In the genomic region with DNA sequence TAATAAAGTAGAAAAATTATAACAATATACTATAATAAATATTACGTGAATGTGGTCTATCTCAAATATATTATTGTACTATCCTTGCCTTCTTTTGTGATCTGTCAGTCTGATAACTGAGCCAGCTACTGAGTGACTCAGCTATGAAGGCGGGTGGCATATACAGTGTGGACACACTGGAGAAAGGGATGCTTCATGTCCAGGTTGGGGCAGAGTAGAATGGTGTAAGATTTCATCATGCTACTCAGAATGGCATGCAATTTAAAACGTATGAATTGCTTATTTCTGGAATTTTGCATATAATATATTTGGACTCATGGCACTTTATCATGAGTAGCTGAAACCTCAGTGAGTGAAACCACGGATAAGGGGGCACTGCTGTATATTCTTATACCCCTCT, we compare ENCODE assay signal across 29 cellular contexts.
DNase-seq lines count a peak whose midpoint lies in the region; TF ChIP-seq lines count a peak whose summit lies in the region.
"Had no signal": no experiment of that assay in that cellular context is flagged by ENCODE, and none has a peak within 500 bp of the region (broad histone marks: within the 10 kb centered on the region; RNA-seq: fewer than 3 reads in every experiment).

No MANE protein-coding gene starts in this region.

- H3K36me3 ChIP-seq in CD8-positive, alpha-beta memory T cell (ENCODE audit: insufficient read depth, low read length), result no peaks in the 10 kb centered on the region
- H3K36me3 ChIP-seq: colonic mucosa, ovary, SJCRH30 had no signal

- peak; percentile 42 for DNase-seq in ELR (ENCODE audit: low read depth)
- DNase-seq in M059J (ENCODE audit: low read depth), result peak; percentile 29
- peak; percentile 29 for DNase-seq in SW480 (ENCODE audit: low spot score)
- DNase-seq in progenitor cell of endocrine pancreas (ENCODE audit: low spot score, unreplicated experiment), result no peak
- DNase-seq in NCI-H1417 treated with DMSO at 0.1 percent for 48 hours (lab: John Stamatoyannopoulos, UW), result no peak
- DNase-seq in CD8-positive, alpha-beta memory T cell, result no peak
- DNase-seq in DMS53 (lab: John Stamatoyannopoulos, UW), result no peak
- DNase-seq: activated CD4-positive, alpha-beta T cell treated with anti-CD3 and anti-CD28 coated beads, Interleukin-2, amount 10 ng/mL, durations not matched to agents 24 days and 14 days; activated CD8-positive, alpha-beta memory T cell treated with anti-CD3 and anti-CD28 coated beads for 24 hours; activated T-cell treated with anti-CD3 and anti-CD28 coated beads for 4 hours; amygdala; colonic mucosa; effector CD4-positive, alpha-beta T cell; H7; NCI-H1092 treated with DMSO at 0.1 percent for 48 hours; NCI-H1930; NCI-H526 treated with DMSO at 0.1 percent for 48 hours; ovary; SJCRH30; T-cell had no signal

- H3K4me1 ChIP-seq in CD8-positive, alpha-beta memory T cell (ENCODE audit: insufficient read depth, low read length), result no peaks in the 10 kb centered on the region
- H3K4me1 ChIP-seq: colonic mucosa, SJCRH30 had no signal

- no peaks in the 10 kb centered on the region for H3K36me3 Mint-ChIP-seq in progenitor cell of endocrine pancreas (ENCODE audit: insufficient read depth)
- no peaks in the 10 kb centered on the region for H3K36me3 Mint-ChIP-seq in CD8-positive, alpha-beta memory T cell
- H3K36me3 Mint-ChIP-seq: activated naive CD4-positive, alpha-beta T cell treated with anti-CD3 and anti-CD28 coated beads, Interleukin-2, amount 50 U/mL, for 24 hours; memory B cell; stimulated activated memory B cell treated with anti-CD40 and anti-IgM and Interleukin-4, amounts not matched to agents 10 μg/mL and 1 μg/mL and 100 μg/mL, for 72 hours; T-cell; WTC11 had no signal

- peak overlapping the region; percentile 8 for H3K27ac Mint-ChIP-seq in progenitor cell of endocrine pancreas
- no peak overlapping the region for H3K27ac Mint-ChIP-seq in CD8-positive, alpha-beta memory T cell
- H3K27ac Mint-ChIP-seq: activated CD4-positive, alpha-beta T cell treated with anti-CD3 and anti-CD28 coated beads, Interleukin-2, amount 10 ng/mL, durations not matched to agents 24 days and 14 days; activated naive CD4-positive, alpha-beta T cell treated with anti-CD3 and anti-CD28 coated beads, Interleukin-2, amount 50 U/mL, for 24 hours; activated T-helper 2 cell treated with anti-CD3 and anti-CD28 coated beads, Interferon-gamma antibody, Interleukin-2, Interleukin-4, amounts not matched to agents 10 μg/mL and 5 μg/mL and 100 μg/mL, durations not matched to agents 14 hours and 24 hours and 36 hours; memory B cell; nephron; stimulated activated memory B cell treated with anti-CD40 and anti-IgM and Interleukin-4, amounts not matched to agents 10 μg/mL and 1 μg/mL and 100 μg/mL, for 72 hours; T-cell; WTC11 had no signal

- POLR2A ChIA-PET in CD8-positive, alpha-beta memory T cell (lab: Charles Lee), result no interaction called here

- peaks cover 14% of the 10 kb centered on the region for H3K4me1 Mint-ChIP-seq in progenitor cell of endocrine pancreas (ENCODE audit: low read depth)
- no peaks in the 10 kb centered on the region for H3K4me1 Mint-ChIP-seq in CD8-positive, alpha-beta memory T cell
- H3K4me1 Mint-ChIP-seq: activated CD4-positive, alpha-beta T cell treated with anti-CD3 and anti-CD28 coated beads, Interleukin-2, amount 10 ng/mL, durations not matched to agents 24 days and 14 days; activated naive CD4-positive, alpha-beta T cell treated with anti-CD3 and anti-CD28 coated beads, Interleukin-2, amount 50 U/mL, for 24 hours; T-cell had no signal

- no peaks in the 10 kb centered on the region for H3K9me3 ChIP-seq in CD8-positive, alpha-beta memory T cell (ENCODE audit: low read length)
- H3K9me3 ChIP-seq: colonic mucosa, ovary, SJCRH30 had no signal

- TF ChIP-seq CTCF in progenitor cell of endocrine pancreas (IDR thresholded peaks at IDR 0.05; ENCODE audit: unreplicated experiment), result no peak

- no peaks in the 10 kb centered on the region for H3K27me3 ChIP-seq in CD8-positive, alpha-beta memory T cell (ENCODE audit: insufficient read depth, low read length, poor library complexity, severe bottlenecking)
- H3K27me3 ChIP-seq: colonic mucosa, ovary, SJCRH30 had no signal

- CTCF ChIA-PET in CD8-positive, alpha-beta memory T cell (lab: Charles Lee), result no interaction called here

- H3K4me3 ChIP-seq in CD8-positive, alpha-beta memory T cell (ENCODE audit: low read length), result no peak overlapping the region
- H3K4me3 ChIP-seq: colonic mucosa, GM12878, ovary, SJCRH30, skin epidermis had no signal

- H3K4me3 Mint-ChIP-seq in progenitor cell of endocrine pancreas (ENCODE audit: low read depth), result no peak overlapping the region
- H3K4me3 Mint-ChIP-seq in CD8-positive, alpha-beta memory T cell, result no peak overlapping the region
- H3K4me3 Mint-ChIP-seq: activated CD4-positive, alpha-beta T cell treated with anti-CD3 and anti-CD28 coated beads, Interleukin-2, amount 10 ng/mL, durations not matched to agents 24 days and 14 days; activated naive CD4-positive, alpha-beta T cell treated with anti-CD3 and anti-CD28 coated beads, Interleukin-2, amount 50 U/mL, for 24 hours; memory B cell; nephron; stimulated activated memory B cell treated with anti-CD40 and anti-IgM and Interleukin-4, amounts not matched to agents 10 μg/mL and 1 μg/mL and 100 μg/mL, for 72 hours; T-cell; WTC11 had no signal

- no peaks in the 10 kb centered on the region for H3K9me3 Mint-ChIP-seq in progenitor cell of endocrine pancreas (ENCODE audit: low read depth)
- no peaks in the 10 kb centered on the region for H3K9me3 Mint-ChIP-seq in CD8-positive, alpha-beta memory T cell
- H3K9me3 Mint-ChIP-seq: activated CD4-positive, alpha-beta T cell treated with anti-CD3 and anti-CD28 coated beads, Interleukin-2, amount 10 ng/mL, durations not matched to agents 24 days and 14 days; activated naive CD4-positive, alpha-beta T cell treated with anti-CD3 and anti-CD28 coated beads, Interleukin-2, amount 50 U/mL, for 24 hours; activated T-helper 2 cell treated with anti-CD3 and anti-CD28 coated beads, Interferon-gamma antibody, Interleukin-2, Interleukin-4, amounts not matched to agents 10 μg/mL and 5 μg/mL and 100 μg/mL, durations not matched to agents 14 hours and 24 hours and 36 hours; memory B cell; nephron; stimulated activated memory B cell treated with anti-CD40 and anti-IgM and Interleukin-4, amounts not matched to agents 10 μg/mL and 1 μg/mL and 100 μg/mL, for 72 hours; T-cell; WTC11 had no signal

- H3K27me3 Mint-ChIP-seq in progenitor cell of endocrine pancreas, result no peaks in the 10 kb centered on the region
- H3K27me3 Mint-ChIP-seq in CD8-positive, alpha-beta memory T cell, result peaks cover 11 to 26% of the 10 kb centered on the region in 2 donors

- no peak overlapping the region for H3K27ac ChIP-seq in CD8-positive, alpha-beta memory T cell (ENCODE audit: low read depth, low read length)
- H3K27ac ChIP-seq: colonic mucosa, HL-60, ovary, SJCRH30, skin epidermis had no signal

Comparison
In these comparisons a context has a peak if more than half of its experiments do, and no peak if none do; other contexts are left out.
1. DNase-seq: peak in ELR (single experiment), M059J (single experiment) and SW480 (single experiment); none in progenitor cell of endocrine pancreas (single experiment), NCI-H1417 treated with DMSO at 0.1 percent for 48 hours (single experiment), CD8-positive, alpha-beta memory T cell (0 of 5) and DMS53 (single experiment).